In genomic region chr4:169147217-169147616, GRCh38 we compare ENCODE assay signal across 1 cellular context.
A peak's percentile ranks its signal among the peaks of the same experiment; 100 is the strongest.
TF ChIP-seq lines count a peak whose summit lies in the region.

No MANE protein-coding gene starts in this region.

TF ChIP-seq in A549, 52 proteins besides CTCF, POLR2A, EP300 and RAD21 (continued from another document):
- TF ChIP-seq, protein P1, sequence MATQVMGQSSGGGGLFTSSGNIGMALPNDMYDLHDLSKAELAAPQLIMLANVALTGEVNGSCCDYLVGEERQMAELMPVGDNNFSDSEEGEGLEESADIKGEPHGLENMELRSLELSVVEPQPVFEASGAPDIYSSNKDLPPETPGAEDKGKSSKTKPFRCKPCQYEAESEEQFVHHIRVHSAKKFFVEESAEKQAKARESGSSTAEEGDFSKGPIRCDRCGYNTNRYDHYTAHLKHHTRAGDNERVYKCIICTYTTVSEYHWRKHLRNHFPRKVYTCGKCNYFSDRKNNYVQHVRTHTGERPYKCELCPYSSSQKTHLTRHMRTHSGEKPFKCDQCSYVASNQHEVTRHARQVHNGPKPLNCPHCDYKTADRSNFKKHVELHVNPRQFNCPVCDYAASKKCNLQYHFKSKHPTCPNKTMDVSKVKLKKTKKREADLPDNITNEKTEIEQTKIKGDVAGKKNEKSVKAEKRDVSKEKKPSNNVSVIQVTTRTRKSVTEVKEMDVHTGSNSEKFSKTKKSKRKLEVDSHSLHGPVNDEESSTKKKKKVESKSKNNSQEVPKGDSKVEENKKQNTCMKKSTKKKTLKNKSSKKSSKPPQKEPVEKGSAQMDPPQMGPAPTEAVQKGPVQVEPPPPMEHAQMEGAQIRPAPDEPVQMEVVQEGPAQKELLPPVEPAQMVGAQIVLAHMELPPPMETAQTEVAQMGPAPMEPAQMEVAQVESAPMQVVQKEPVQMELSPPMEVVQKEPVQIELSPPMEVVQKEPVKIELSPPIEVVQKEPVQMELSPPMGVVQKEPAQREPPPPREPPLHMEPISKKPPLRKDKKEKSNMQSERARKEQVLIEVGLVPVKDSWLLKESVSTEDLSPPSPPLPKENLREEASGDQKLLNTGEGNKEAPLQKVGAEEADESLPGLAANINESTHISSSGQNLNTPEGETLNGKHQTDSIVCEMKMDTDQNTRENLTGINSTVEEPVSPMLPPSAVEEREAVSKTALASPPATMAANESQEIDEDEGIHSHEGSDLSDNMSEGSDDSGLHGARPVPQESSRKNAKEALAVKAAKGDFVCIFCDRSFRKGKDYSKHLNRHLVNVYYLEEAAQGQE (IDR thresholded peaks at IDR 0.05) = no peak
- TF ChIP-seq BHLHE40 (IDR thresholded peaks at IDR 0.05; ENCODE audit: low read depth, low read length) (0 out of 2 replicates have a peak, but pooled peaks have one; percentile 25), FOSL2 (IDR thresholded peaks at IDR 0.05) (no peak), FOSL2 (CRISPR knock-in tag; IDR thresholded peaks at IDR 0.05) (no peak)
